Comparison of ENCODE assay signal across 2 cellular contexts in the genomic region with DNA sequence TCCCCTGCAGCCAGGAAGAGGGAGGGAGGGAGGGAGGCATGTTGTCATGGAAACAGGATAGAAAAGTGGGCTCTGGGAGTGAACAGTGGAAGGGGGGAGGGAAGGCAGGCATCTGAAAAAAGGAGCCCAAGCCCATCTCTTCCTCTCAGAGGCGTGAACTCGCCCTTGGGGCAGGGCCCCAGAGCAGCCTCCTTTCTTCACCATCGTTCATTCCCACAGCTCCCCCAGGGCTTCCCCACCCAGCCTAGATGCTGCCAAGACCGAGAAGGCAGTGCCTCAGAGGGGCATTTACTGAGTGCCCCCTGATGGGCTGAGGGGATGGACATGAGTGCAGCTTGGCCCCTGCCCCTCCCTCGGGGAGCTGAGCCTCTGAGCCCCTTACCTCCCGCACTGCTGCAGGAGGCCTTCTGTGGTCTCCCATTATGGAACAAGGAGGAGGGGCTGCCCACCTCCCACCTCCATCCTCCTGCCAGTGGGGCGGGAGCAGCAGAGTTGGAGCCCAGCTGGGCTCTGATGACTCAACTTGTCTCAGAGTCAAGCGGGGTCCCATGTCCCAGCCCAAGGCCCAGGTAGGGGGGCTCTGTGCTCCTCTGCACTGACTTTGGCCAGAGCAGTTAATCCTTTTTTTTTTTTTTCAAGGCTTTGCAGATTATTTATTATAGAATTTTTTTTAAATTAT.
A peak's percentile ranks its signal among the peaks of the same experiment; 100 is the strongest.
TF ChIP-seq lines count a peak whose summit lies in the region.

No MANE protein-coding gene starts in this region.

TF ChIP-seq in HEK293, 187 proteins besides CTCF, POLR2A, EP300 and RAD21:
- TF ChIP-seq EGR2 (tag by site-specific recombination; IDR thresholded peaks at IDR 0.05; ENCODE audit: low read depth) (no peak), ZFHX2 (tag by site-specific recombination; conservative IDR thresholded peaks at IDR 0.05) (0 out of 2 replicates have a peak, but pooled peaks have one; percentile 26), ZNF302 (tag by site-specific recombination; IDR thresholded peaks at IDR 0.05; ENCODE audit: low read depth) (no peak), ZNF701 (tag by site-specific recombination; IDR thresholded peaks at IDR 0.05) (no peak), ZNF600 (tag by site-specific recombination; IDR thresholded peaks at IDR 0.05) (no peak), GLIS1 (tag by site-specific recombination; IDR thresholded peaks at IDR 0.05) (peak; percentile 31; the same call in 1 of the 2 replicates), ZIC2 (tag by site-specific recombination; IDR thresholded peaks at IDR 0.05) (peak; percentile 73), ZNF114 (tag by site-specific recombination; IDR thresholded peaks at IDR 0.05) (no peak), ZNF211 (tag by site-specific recombination; IDR thresholded peaks at IDR 0.05; ENCODE audit: low read depth) (no peak), ZNF530 (tag by site-specific recombination; IDR thresholded peaks at IDR 0.05; ENCODE audit: low read depth) (no peak)
- TF ChIP-seq, protein P1, sequence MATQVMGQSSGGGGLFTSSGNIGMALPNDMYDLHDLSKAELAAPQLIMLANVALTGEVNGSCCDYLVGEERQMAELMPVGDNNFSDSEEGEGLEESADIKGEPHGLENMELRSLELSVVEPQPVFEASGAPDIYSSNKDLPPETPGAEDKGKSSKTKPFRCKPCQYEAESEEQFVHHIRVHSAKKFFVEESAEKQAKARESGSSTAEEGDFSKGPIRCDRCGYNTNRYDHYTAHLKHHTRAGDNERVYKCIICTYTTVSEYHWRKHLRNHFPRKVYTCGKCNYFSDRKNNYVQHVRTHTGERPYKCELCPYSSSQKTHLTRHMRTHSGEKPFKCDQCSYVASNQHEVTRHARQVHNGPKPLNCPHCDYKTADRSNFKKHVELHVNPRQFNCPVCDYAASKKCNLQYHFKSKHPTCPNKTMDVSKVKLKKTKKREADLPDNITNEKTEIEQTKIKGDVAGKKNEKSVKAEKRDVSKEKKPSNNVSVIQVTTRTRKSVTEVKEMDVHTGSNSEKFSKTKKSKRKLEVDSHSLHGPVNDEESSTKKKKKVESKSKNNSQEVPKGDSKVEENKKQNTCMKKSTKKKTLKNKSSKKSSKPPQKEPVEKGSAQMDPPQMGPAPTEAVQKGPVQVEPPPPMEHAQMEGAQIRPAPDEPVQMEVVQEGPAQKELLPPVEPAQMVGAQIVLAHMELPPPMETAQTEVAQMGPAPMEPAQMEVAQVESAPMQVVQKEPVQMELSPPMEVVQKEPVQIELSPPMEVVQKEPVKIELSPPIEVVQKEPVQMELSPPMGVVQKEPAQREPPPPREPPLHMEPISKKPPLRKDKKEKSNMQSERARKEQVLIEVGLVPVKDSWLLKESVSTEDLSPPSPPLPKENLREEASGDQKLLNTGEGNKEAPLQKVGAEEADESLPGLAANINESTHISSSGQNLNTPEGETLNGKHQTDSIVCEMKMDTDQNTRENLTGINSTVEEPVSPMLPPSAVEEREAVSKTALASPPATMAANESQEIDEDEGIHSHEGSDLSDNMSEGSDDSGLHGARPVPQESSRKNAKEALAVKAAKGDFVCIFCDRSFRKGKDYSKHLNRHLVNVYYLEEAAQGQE (tag by site-specific recombination; IDR thresholded peaks at IDR 0.05), result no peak

TF ChIP-seq in H1, 55 proteins besides CTCF, POLR2A, EP300 and RAD21:
- no peak for TF ChIP-seq CHD2 (IDR thresholded peaks at IDR 0.05; ENCODE audit: low read length)
TF ChIP-seq in H1: peak in this region for 0.
